Comparison of ENCODE assay signal across 7 cellular contexts in the genomic region with DNA sequence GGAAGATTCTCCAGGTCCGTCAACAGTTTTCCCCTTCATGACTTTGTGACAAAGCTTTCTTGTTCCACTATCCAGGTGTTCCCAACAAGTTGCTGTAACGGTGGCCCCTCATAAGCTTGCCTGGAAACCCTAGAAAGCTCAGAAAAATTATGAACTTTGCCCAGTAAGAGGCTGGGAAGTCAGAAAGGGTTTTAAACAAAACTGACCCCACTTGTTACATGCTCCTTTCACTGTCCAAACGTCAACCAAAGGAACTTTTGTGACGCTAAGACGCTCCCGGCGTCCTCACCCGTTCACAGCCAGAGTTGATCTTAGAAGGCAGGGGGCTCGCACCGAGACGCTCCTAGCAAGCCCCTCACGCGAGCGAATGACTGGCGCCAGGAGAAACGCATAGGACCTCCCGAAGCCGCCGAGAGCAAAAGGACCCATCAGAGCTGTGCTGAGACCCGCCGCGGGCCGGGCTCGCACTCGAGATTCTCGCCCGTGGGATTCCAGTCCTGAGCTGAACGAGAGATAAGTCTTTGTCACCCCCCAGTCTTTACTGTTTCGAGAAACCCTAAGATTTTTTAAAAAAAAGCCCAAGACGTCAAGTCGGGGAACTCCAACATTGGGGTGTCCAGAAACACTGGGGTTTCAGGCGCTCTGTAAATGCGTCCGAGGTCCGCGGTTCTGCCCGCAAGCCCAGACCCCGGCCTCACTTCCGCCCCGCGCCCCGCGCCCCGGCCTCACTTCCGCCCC. TPM values are rescaled to one million over a fixed set of nuclear protein-coding genes. Genes with fewer than 3 reads are reported as not detected.
A peak's percentile ranks its signal among the peaks of the same experiment; 100 is the strongest.
DNase-seq lines count a peak whose midpoint lies in the region; TF ChIP-seq lines count a peak whose summit lies in the region.

No MANE protein-coding gene starts in this region.

- peak overlapping the region; percentile 95 for H3K27ac Mint-ChIP-seq in dendritic cell treated with granulocyte-macrophage colony-stimulating factor and Interleukin-4, amounts not matched to agents 40 ng/mL and 50 ng/mL, for 4 days

- POLR2A ChIA-PET in RWPE1 (lab: Yijun Ruan, JAX; ENCODE audit: low non-redundant PET), result interaction anchor here (0.8 to 1.0 kb wide), 2 partner anchors 19 to 28 kb away, joined by 3 to 5 read pairs; partner anchors contain the start of gene TCP1

- peak overlapping the region; percentile 70 for H3K4me3 ChIP-seq in HFF-Myc (replicated peaks; ENCODE audit: low read depth, low read length)

- peak overlapping the region; percentile 95 for H3K4me3 Mint-ChIP-seq in dendritic cell treated with granulocyte-macrophage colony-stimulating factor and Interleukin-4, amounts not matched to agents 40 ng/mL and 50 ng/mL, for 4 days

- H3K27ac ChIP-seq in RWPE1, result peak overlapping the region; percentile 98
- peak overlapping the region; percentile 99 for H3K27ac ChIP-seq in temporal lobe (ENCODE audit: low read depth, low read length)

- TF ChIP-seq CTCF in GM13976 (IDR thresholded peaks at IDR 0.05; ENCODE audit: borderline replicate concordance, control extremely low read depth, extremely low read depth, insufficient read depth, missing control alignments) (no peak), HFF-Myc (IDR thresholded peaks at IDR 0.05; ENCODE audit: low read depth, low read length, missing control alignments) (no peak), RWPE1 (conservative IDR thresholded peaks at IDR 0.05; ENCODE audit: low read depth) (no peak)

- no peaks in the 10 kb centered on the region for H3K9me3 Mint-ChIP-seq in dendritic cell treated with granulocyte-macrophage colony-stimulating factor and Interleukin-4, amounts not matched to agents 40 ng/mL and 50 ng/mL, for 4 days

- H3K36me3 Mint-ChIP-seq in dendritic cell treated with granulocyte-macrophage colony-stimulating factor and Interleukin-4, amounts not matched to agents 40 ng/mL and 50 ng/mL, for 4 days (ENCODE audit: low read depth), result peaks cover 88% of the 10 kb centered on the region

- in situ Hi-C loops in GM13976 (cut with MboI; ENCODE audit: low sequenced_read_pairs, unreplicated experiment), result no loop called here

- DNase-seq in GM13976 (ENCODE audit: low spot score), result peak; percentile 43
- DNase-seq in HFF-Myc (ENCODE audit: extremely low read depth, low read depth), result no peak
- peak; percentile 8 for DNase-seq in RWPE1 (ENCODE audit: low spot score)
- peak; percentile 41 to 42 for DNase-seq in lung microvascular endothelial cell (ENCODE audit: low read depth in 2 of 2)
- no peak for DNase-seq in amniotic stem cell (lab: John Stamatoyannopoulos, UW)

- CTCF ChIA-PET in RWPE1 (lab: Yijun Ruan, JAX), result interaction anchor here (0.7 kb wide), 1 partner anchor 70 kb away, joined by 3 read pairs; no protein-coding TSS in a partner anchor

- intact Hi-C loops in dendritic cell treated with granulocyte-macrophage colony-stimulating factor and Interleukin-4, amounts not matched to agents 40 ng/mL and 50 ng/mL, for 4 days (cut with micrococcal nuclease), result loop anchor here (2.0 kb wide), 1 partner anchor 33 kb away; no protein-coding TSS in a partner anchor

- peaks cover 39% of the 10 kb centered on the region for H3K4me1 Mint-ChIP-seq in dendritic cell treated with granulocyte-macrophage colony-stimulating factor and Interleukin-4, amounts not matched to agents 40 ng/mL and 50 ng/mL, for 4 days (ENCODE audit: low read depth)

- H3K27me3 Mint-ChIP-seq in dendritic cell treated with granulocyte-macrophage colony-stimulating factor and Interleukin-4, amounts not matched to agents 40 ng/mL and 50 ng/mL, for 4 days, result no peaks in the 10 kb centered on the region

RNA-seq across cellular contexts. Expression of gene ACAT2, which starts 0.5 kb away (rescaled TPM):
- total RNA-seq in lung microvascular endothelial cell (22.2 and 48.2 TPM in 2 replicates), temporal lobe (61.5 TPM)

RNA-seq across cellular contexts. Expression of gene TCP1, which starts 28.1 kb away (rescaled TPM):
- total RNA-seq in lung microvascular endothelial cell (245 and 262 TPM in 2 replicates), temporal lobe (248 TPM)

RNA-seq across cellular contexts. Expression of gene MRPL18, which starts 29.0 kb away (rescaled TPM):
- total RNA-seq in lung microvascular endothelial cell (50.1 and 69.8 TPM in 2 replicates), temporal lobe (36.6 TPM)

RNA-seq across cellular contexts. Expression of gene WTAP, which starts 34.0 kb away (rescaled TPM):
- total RNA-seq in lung microvascular endothelial cell (59.1 and 81.7 TPM in 2 replicates), temporal lobe (82.1 TPM)

RNA-seq across cellular contexts. Expression of gene PNLDC1, which starts 38.8 kb away (rescaled TPM):
- total RNA-seq in lung microvascular endothelial cell (not detected in 2 replicates), temporal lobe (not detected)

Comparison
In these comparisons a context has a peak if more than half of its experiments do, and no peak if none do; other contexts are left out.
1. DNase-seq: peak in GM13976 (single experiment), RWPE1 (single experiment) and lung microvascular endothelial cell (2 of 2); none in HFF-Myc (single experiment) and amniotic stem cell (single experiment).